ENCODE assay signal across 1 cellular context in the genomic region with DNA sequence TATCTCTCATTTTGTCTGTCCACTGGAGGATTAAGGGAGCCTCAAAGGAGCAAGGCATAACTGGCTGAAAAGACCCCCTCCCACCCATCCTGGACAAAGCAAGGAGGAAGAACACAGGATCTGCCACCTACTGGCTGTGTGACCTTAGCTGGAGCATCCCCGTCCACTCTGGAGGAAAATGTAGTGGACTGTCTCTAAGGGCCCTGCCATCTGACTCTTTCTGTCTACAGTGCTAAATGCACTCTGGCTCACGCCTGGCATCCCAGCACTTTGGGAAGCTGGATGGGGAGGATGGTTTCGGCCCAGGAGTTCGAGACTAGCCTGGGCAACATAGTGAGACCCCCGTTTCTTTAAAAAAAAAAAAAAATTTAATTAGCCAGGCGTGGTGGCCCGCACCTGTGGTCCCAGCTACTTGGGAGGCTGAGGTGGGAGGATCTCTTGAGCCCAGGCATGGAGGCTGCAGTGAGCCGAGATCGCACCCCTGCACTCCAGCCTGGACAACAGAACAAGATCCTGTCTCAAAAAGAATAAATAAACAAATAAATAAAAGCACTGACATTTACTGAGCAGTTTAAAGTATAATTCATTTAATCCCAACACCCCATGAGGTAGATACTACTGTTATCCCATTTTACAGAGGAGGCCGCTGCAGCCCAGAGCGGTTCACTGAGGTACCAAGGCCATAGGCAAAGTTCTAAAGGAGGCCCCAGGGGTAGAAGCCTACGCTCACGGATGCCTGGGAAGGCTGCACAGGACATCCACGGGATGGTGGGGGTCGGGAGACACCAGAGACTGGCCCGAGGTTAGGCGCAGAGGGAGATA.
TF ChIP-seq lines count a peak whose summit lies in the region.

No MANE protein-coding gene starts in this region.

TF ChIP-seq in K562, 482 proteins besides CTCF, POLR2A, EP300 and RAD21:
- TF ChIP-seq, protein P1, sequence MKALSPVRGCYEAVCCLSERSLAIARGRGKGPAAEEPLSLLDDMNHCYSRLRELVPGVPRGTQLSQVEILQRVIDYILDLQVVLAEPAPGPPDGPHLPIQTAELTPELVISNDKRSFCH (CRISPR knock-in tag; IDR thresholded peaks at IDR 0.05), result no peak
- TF ChIP-seq, protein P1 (tag; IDR thresholded peaks at IDR 0.05), result no peak
- TF ChIP-seq SOX6 (IDR thresholded peaks at IDR 0.05) (no peak), ZNF764 (CRISPR knock-in tag; IDR thresholded peaks at IDR 0.05; ENCODE audit: low read depth) (no peak), STAT5A (IDR thresholded peaks at IDR 0.05; ENCODE audit: borderline replicate concordance, low read length) (no peak), REST (CRISPR knock-in tag; IDR thresholded peaks at IDR 0.05; ENCODE audit: low read depth) (no peak), ZFP1 (CRISPR knock-in tag; IDR thresholded peaks at IDR 0.05) (no peak), GATA2 (CRISPR knock-in tag; IDR thresholded peaks at IDR 0.05) (no peak), GTF2E2 (tag; IDR thresholded peaks at IDR 0.05) (no peak), SPI1 (IDR thresholded peaks at IDR 0.05; ENCODE audit: borderline replicate concordance, low read depth, low read length) (no peak), KLF16 (IDR thresholded peaks at IDR 0.05) (no peak), ZNF507 (tag; conservative IDR thresholded peaks at IDR 0.05) (no peak), FOXA1 (IDR thresholded peaks at IDR 0.05; ENCODE audit: borderline replicate concordance) (no peak), STAG1 (CRISPR knock-in tag; IDR thresholded peaks at IDR 0.05; ENCODE audit: borderline replicate concordance) (no peak), ARID4B (CRISPR knock-in tag; IDR thresholded peaks at IDR 0.05) (peak; percentile 25; the same call in 1 of the 2 replicates), BCOR (IDR thresholded peaks at IDR 0.05) (no peak), TRIM25 (IDR thresholded peaks at IDR 0.05; ENCODE audit: borderline replicate concordance) (no peak), ZNF121 (CRISPR knock-in tag; conservative IDR thresholded peaks at IDR 0.05) (peak; percentile 41; the same call in 1 of the 2 replicates), ARNT (IDR thresholded peaks at IDR 0.05) (no peak), KDM1A (IDR thresholded peaks at IDR 0.05) (0 out of 4 replicates have a peak, but pooled peaks of 1 of the 2 experiments have one; percentile 24), TSC22D4 (tag; IDR thresholded peaks at IDR 0.05) (no peak), ZBTB33 (CRISPR knock-in tag; IDR thresholded peaks at IDR 0.05) (peak; percentile 25; the same call in 1 of the 2 replicates), ZNF280A (IDR thresholded peaks at IDR 0.05; ENCODE audit: low read depth, partially characterized antibody) (no peak), HMBOX1 (IDR thresholded peaks at IDR 0.05) (no peak), MTA3 (IDR thresholded peaks at IDR 0.05; ENCODE audit: borderline replicate concordance) (no peak), TCF3 (CRISPR knock-in tag; IDR thresholded peaks at IDR 0.05) (no peak), ELF1 (tag; IDR thresholded peaks at IDR 0.05) (no peak), HOXB6 (CRISPR knock-in tag; IDR thresholded peaks at IDR 0.05; ENCODE audit: borderline replicate concordance) (no peak), PRPF4 (IDR thresholded peaks at IDR 0.05; ENCODE audit: insufficient read depth, low read depth, low read length, poor library complexity, severe bottlenecking) (no peak)
